ENCODE assay signal across 8 cellular contexts in the genomic region with DNA sequence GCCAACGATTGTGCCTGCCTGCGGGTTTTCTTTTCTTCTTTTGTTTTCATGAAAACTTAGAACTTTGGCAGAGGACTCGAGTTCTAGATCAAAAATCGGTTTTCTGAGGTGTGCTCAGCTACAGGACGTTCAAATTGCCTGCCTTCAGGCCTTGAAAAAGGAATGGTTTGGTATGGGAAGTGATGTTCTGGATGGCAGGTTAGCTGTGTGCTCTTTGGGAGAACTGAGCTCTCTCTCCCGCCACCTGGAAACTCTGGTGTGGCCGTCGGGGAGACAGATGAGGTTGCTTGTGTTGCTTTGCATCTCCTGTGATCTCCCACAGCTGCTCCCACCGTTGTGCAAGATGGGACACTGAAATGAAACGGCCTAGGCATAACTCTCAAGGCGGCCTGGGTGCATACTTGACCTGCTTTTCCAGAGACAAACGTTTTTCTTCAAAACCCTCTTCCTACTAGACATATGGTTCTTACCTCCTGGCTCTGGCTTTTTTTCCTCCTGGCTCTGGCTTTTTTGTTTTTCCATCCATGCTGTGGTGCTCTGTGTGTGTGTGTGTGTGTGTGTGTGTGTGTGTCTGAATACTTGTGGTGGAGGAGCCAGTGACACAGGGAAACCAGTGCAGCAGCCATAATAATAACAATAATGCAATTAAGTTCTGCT. TPM values are rescaled to one million over a fixed set of nuclear protein-coding genes. Genes with fewer than 3 reads are reported as not detected.
A peak's percentile ranks its signal among the peaks of the same experiment; 100 is the strongest.
DNase-seq lines count a peak whose midpoint lies in the region; ATAC-seq and TF ChIP-seq lines count a peak whose summit lies in the region.

No MANE protein-coding gene starts in this region.

- WGBS in hepatocyte (ENCODE audit: low lambda C conversion rate, missing lambda C conversion rate) = 5% methylated on average over 12 of the region's 12 CpGs
- 11 to 42% methylated on average over 12 of the region's 12 CpGs for WGBS in sigmoid colon, 2 donors

- H3K9me3 Mint-ChIP-seq in activated naive CD8-positive, alpha-beta T cell treated with anti-CD3 and anti-CD28 coated beads, Interleukin-2, amount 10 ng/mL, durations not matched to agents 7 days and 5 days = no peaks in the 10 kb centered on the region

- peak overlapping the region; percentile 82 for H3K9ac ChIP-seq in HCT116 (ENCODE audit: low read length)

- no TSS peak for BruUV-seq in HCT116 (replicated peaks; lab: Mats Ljungman, UMichigan)

- H3K79me2 ChIP-seq in HCT116 (ENCODE audit: insufficient read depth, low read length) (peaks cover 65% of the 10 kb centered on the region), hepatocyte (peaks cover 64% of the 10 kb centered on the region)

- no peak overlapping the region for H2AFZ ChIP-seq in HCT116 (ENCODE audit: low read depth, low read length, poor library complexity, severe bottlenecking)
- peak overlapping the region; percentile 54 for H2AFZ ChIP-seq in hepatocyte

- intact Hi-C loops in HCT116 (cut with micrococcal nuclease) = loop anchor here (5.0 to 10.0 kb wide), 2 partner anchors 135 to 288 kb away; no protein-coding TSS in a partner anchor
- intact Hi-C loops in sigmoid colon (cut with DNase I) = loop anchor here (5.0 to 10.0 kb wide), 5 partner anchors 115 to 300 kb away; no protein-coding TSS in a partner anchor

- H3K36me3 ChIP-seq in HCT116 (ENCODE audit: control insufficient read depth in 1 of 2, insufficient read depth in 2 of 2, low read length in 2 of 2) (no peaks in the 10 kb centered on the region), hepatocyte (replicated peaks; ENCODE audit: insufficient read depth, low read depth) (no peaks in the 10 kb centered on the region), sigmoid colon (no peaks in the 10 kb centered on the region)

- no peaks in the 10 kb centered on the region for H3K27me3 ChIP-seq in HCT116 (ENCODE audit: insufficient read depth, low read length)
- no peaks in the 10 kb centered on the region for H3K27me3 ChIP-seq in hepatocyte
- H3K27me3 ChIP-seq in sigmoid colon = no peaks in the 10 kb centered on the region

- TF ChIP-seq CTCF in HCT116 (IDR thresholded peaks at IDR 0.05 in 2 of 3, conservative IDR thresholded peaks at IDR 0.05 in 1 of 3; ENCODE audit: borderline replicate concordance in 1 of 3, insufficient read depth in 1 of 3, low read depth in 2 of 3, low read length in 2 of 3) (no peak), hepatocyte (IDR thresholded peaks at IDR 0.05; ENCODE audit: poor library complexity) (no peak), sigmoid colon (IDR thresholded peaks at IDR 0.05) (no peak)

- POLR2A ChIA-PET in HCT116 (lab: Charles Lee) = interaction anchor here (0.6 kb wide), 1 partner anchor 1048 kb away, joined by 5 read pairs; no protein-coding TSS in a partner anchor
- POLR2A ChIA-PET in activated naive CD8-positive, alpha-beta T cell treated with anti-CD3 and anti-CD28 coated beads, Interleukin-2, amount 10 ng/mL, durations not matched to agents 7 days and 5 days (lab: Charles Lee) = no interaction called here

- H4K20me1 ChIP-seq in HCT116 (ENCODE audit: insufficient read depth) (no peaks in the 10 kb centered on the region), hepatocyte (ENCODE audit: insufficient read depth, poor library complexity, severe bottlenecking) (peaks cover 38% of the 10 kb centered on the region)

- no peaks in the 10 kb centered on the region for H3K9me2 ChIP-seq in HCT116 (ENCODE audit: insufficient read depth)
- no peaks in the 10 kb centered on the region for H3K9me2 ChIP-seq in hepatocyte (replicated peaks; ENCODE audit: insufficient read depth)

- H3K4me2 ChIP-seq in HCT116 (ENCODE audit: low read length) (peak overlapping the region; percentile 95), hepatocyte (peak overlapping the region; percentile 75)

- H3K4me3 ChIP-seq in HCT116 (replicated peaks in 1 of 2; ENCODE audit: low read depth in 1 of 2, low read length in 2 of 2) (peak overlapping the region; percentile 63 to 81), hepatocyte (peak overlapping the region; percentile 82), sigmoid colon (peak overlapping the region; percentile 74 to 98 (median 90))

- ATAC-seq in HCT116 (no peak), GM18868 (IDR thresholded peaks at IDR 0.05; ENCODE audit: unreplicated experiment) (no peak)
- ATAC-seq in activated naive CD8-positive, alpha-beta T cell treated with anti-CD3 and anti-CD28 coated beads, Interleukin-2, amount 10 ng/mL, durations not matched to agents 7 days and 5 days (ENCODE audit: low read depth) = no peak

- H3K4me3 Mint-ChIP-seq in activated naive CD8-positive, alpha-beta T cell treated with anti-CD3 and anti-CD28 coated beads, Interleukin-2, amount 10 ng/mL, durations not matched to agents 7 days and 5 days = peak overlapping the region; percentile 76

- H3K27ac ChIP-seq in HCT116 (ENCODE audit: low read depth, low read length) = no peak overlapping the region
- peak overlapping the region; percentile 82 for H3K27ac ChIP-seq in hepatocyte
- H3K27ac ChIP-seq in sigmoid colon = peak overlapping the region; percentile 83 to 88 (median 86)

- H3K4me1 ChIP-seq in HCT116 (ENCODE audit: control insufficient read depth in 1 of 2, insufficient read depth in 2 of 2, low read length in 2 of 2) (peaks cover 0 to 17% of the 10 kb centered on the region in 2 experiments; a peak in 2 of 4 replicates), hepatocyte (ENCODE audit: insufficient read depth) (peaks cover 15% of the 10 kb centered on the region), sigmoid colon (peaks cover 0 to 46% (median 24%) of the 10 kb centered on the region in 4 donors)

- no peak for TF ChIP-seq EP300 in sigmoid colon (IDR thresholded peaks at IDR 0.05)

- peaks cover 7% of the 10 kb centered on the region for H3K4me1 Mint-ChIP-seq in activated naive CD8-positive, alpha-beta T cell treated with anti-CD3 and anti-CD28 coated beads, Interleukin-2, amount 10 ng/mL, durations not matched to agents 7 days and 5 days

- peak; percentile 25 for DNase-seq in AG08395 (ENCODE audit: low spot score)
- DNase-seq in HCT116 (ENCODE audit: low read depth, low spot score) = no peak
- DNase-seq in activated naive CD8-positive, alpha-beta T cell treated with anti-CD3 and anti-CD28 coated beads, Interleukin-2, amount 10 ng/mL, durations not matched to agents 7 days and 5 days = no peak
- peak; percentile 40 for DNase-seq in hepatocyte (ENCODE audit: low spot score)
- peak; percentile 89 for DNase-seq in sigmoid colon
- DNase-seq in NCI-H446 treated with DMSO at 0.1 percent for 48 hours (lab: John Stamatoyannopoulos, UW) = no peak
- DNase-seq in stimulated activated CD4-positive, alpha-beta T cell treated with anti-CD3 and anti-CD28 coated beads, Interleukin-12 subunit alpha, Interleukin-12 subunit beta, amount 100 ng/mL, for 4 hours = no peak

- peaks cover 40% of the 10 kb centered on the region for H3K27me3 Mint-ChIP-seq in activated naive CD8-positive, alpha-beta T cell treated with anti-CD3 and anti-CD28 coated beads, Interleukin-2, amount 10 ng/mL, durations not matched to agents 7 days and 5 days

- CTCF ChIA-PET in HCT116 (lab: Charles Lee) = no interaction called here

- RAD21 ChIA-PET in HCT116 (lab: Charles Lee; ENCODE audit: low non-redundant PET in 1 of 2, low total read pairs in 2 of 2, uncharacterized antibody in 2 of 2, unreplicated experiment in 2 of 2) = interaction anchor here in 1 of 2 experiments (0.6 kb wide), 1 partner anchor 270 kb away, joined by 3 read pairs; no protein-coding TSS in a partner anchor

- H3K27ac Mint-ChIP-seq in activated naive CD8-positive, alpha-beta T cell treated with anti-CD3 and anti-CD28 coated beads, Interleukin-2, amount 10 ng/mL, durations not matched to agents 7 days and 5 days = no peak overlapping the region

- no peak for TF ChIP-seq RAD21 in HCT116 (IDR thresholded peaks at IDR 0.05; ENCODE audit: low read depth)

- no peaks in the 10 kb centered on the region for H3K36me3 Mint-ChIP-seq in activated naive CD8-positive, alpha-beta T cell treated with anti-CD3 and anti-CD28 coated beads, Interleukin-2, amount 10 ng/mL, durations not matched to agents 7 days and 5 days

- no peaks in the 10 kb centered on the region for H3K9me3 ChIP-seq in HCT116 (ENCODE audit: control insufficient read depth in 1 of 2, insufficient read depth in 1 of 2, low read depth in 1 of 2, low read length in 2 of 2)
- H3K9me3 ChIP-seq in hepatocyte (ENCODE audit: low read depth) = no peaks in the 10 kb centered on the region
- no peaks in the 10 kb centered on the region for H3K9me3 ChIP-seq in sigmoid colon

- no peak for TF ChIP-seq POLR2A in HCT116 (IDR thresholded peaks at IDR 0.05; ENCODE audit: borderline replicate concordance, extremely low read depth, insufficient read depth, insufficient read length)
- no peak for TF ChIP-seq POLR2A in sigmoid colon (IDR thresholded peaks at IDR 0.05)

TF ChIP-seq in HCT116, 20 proteins besides CTCF, POLR2A, EP300 and RAD21:
- no peak for TF ChIP-seq FOSL1 (IDR thresholded peaks at IDR 0.05; ENCODE audit: low read depth)
- no peak for TF ChIP-seq SP1 (IDR thresholded peaks at IDR 0.05; ENCODE audit: low read depth)
- TF ChIP-seq CBX3 (IDR thresholded peaks at IDR 0.05; ENCODE audit: low read depth) = 0 out of 2 replicates have a peak, but pooled peaks have one; percentile 8
- no peak for TF ChIP-seq TCF7L2 (IDR thresholded peaks at IDR 0.05; ENCODE audit: borderline replicate concordance, extremely low read depth, insufficient read depth, insufficient read length)
- no peak for TF ChIP-seq SRF (IDR thresholded peaks at IDR 0.05; ENCODE audit: low read depth)

RNA-seq across cellular contexts. Expression of gene FMNL2, which starts 2.0 kb away (rescaled TPM):
- total RNA-seq in HCT116 (2021; ENCODE audit: unreplicated experiment) (28.1 TPM), hepatocyte (41.9 and 53.6 TPM in 2 replicates), sigmoid colon (10 to 100 TPM; 17.8 to 30.5 (median 24.7) TPM)
- polyA plus RNA-seq in HCT116 (2012) = 8.0 and 11.4 TPM in 2 replicates
- under 1 TPM; 0.37 to 0.42 TPM for total RNA-seq in activated naive CD8-positive, alpha-beta T cell treated with anti-CD3 and anti-CD28 coated beads, Interleukin-2, amount 10 ng/mL, durations not matched to agents 7 days and 5 days
- polyA plus RNA-seq in hepatocyte (10.3 and 11.7 TPM in 2 replicates), sigmoid colon (10 to 100 TPM in 1 of 3 donors, 1 to 10 TPM in 2; 9.4 to 10.4 (median 9.6) TPM)

Comparison
In these comparisons a context has a peak if more than half of its experiments do, and no peak if none do; other contexts are left out.
1. DNase-seq: peak in AG08395 (single experiment), hepatocyte (single experiment) and sigmoid colon (single experiment); none in HCT116 (single experiment), activated naive CD8-positive, alpha-beta T cell treated with anti-CD3 and anti-CD28 coated beads, Interleukin-2, amount 10 ng/mL, durations not matched to agents 7 days and 5 days (single experiment), NCI-H446 treated with DMSO at 0.1 percent for 48 hours (single experiment) and stimulated activated CD4-positive, alpha-beta T cell treated with anti-CD3 and anti-CD28 coated beads, Interleukin-12 subunit alpha, Interleukin-12 subunit beta, amount 100 ng/mL, for 4 hours (single experiment).
2. RNA of gene FMNL2, which starts 2.0 kb away (total RNA-seq): 41.9 to 53.6 TPM in hepatocyte, 28.1 TPM in HCT116 (single experiment) and 17.8 to 30.5 TPM in sigmoid colon; 0.37 to 0.42 TPM in activated naive CD8-positive, alpha-beta T cell treated with anti-CD3 and anti-CD28 coated beads, Interleukin-2, amount 10 ng/mL, durations not matched to agents 7 days and 5 days; every median in the first group is over 10 times any median in the second.
3. Peak in every context shown above with its lines, with median percentiles within 50 percentile points of each other: H3K4me3 ChIP-seq.